ENCODE assay signal across 8 cellular contexts in genomic region chr16:22206013-22206846, GRCh38. TPM values are rescaled to one million over a fixed set of nuclear protein-coding genes. Genes with fewer than 3 reads are reported as not detected.
DNase-seq lines count a peak whose midpoint lies in the region; ATAC-seq and TF ChIP-seq lines count a peak whose summit lies in the region.

Gene EEF2K, plus strand, starts transcription at chr16:22206278. Its CDS starts 19,452 bp downstream, at chr16:22225730.

- no peaks in the 10 kb centered on the region for H3K36me3 ChIP-seq in rectal smooth muscle tissue (ENCODE audit: control insufficient read depth, insufficient read depth, low read length)

- H3K4me1 ChIP-seq in right cardiac atrium (ENCODE audit: control insufficient read depth, insufficient read depth, low read length) (peaks cover 8% of the 10 kb centered on the region), rectal smooth muscle tissue (ENCODE audit: control insufficient read depth, insufficient read depth, low read length) (peaks cover 13% of the 10 kb centered on the region)

- peak within 1 kb of the TSS; percentile 55 for H3K4me3 ChIP-seq in right cardiac atrium (ENCODE audit: low read length)
- peak within 1 kb of the TSS; percentile 89 for H3K4me3 ChIP-seq in rectal smooth muscle tissue (ENCODE audit: low read length)

- H3K9me3 ChIP-seq in right cardiac atrium (ENCODE audit: control insufficient read depth, low read length), result no peaks in the 10 kb centered on the region

- peak; percentile 96 for DNase-seq in GM13977 (ENCODE audit: low spot score)
- peak; percentile 98 for DNase-seq in NCI-H146 (lab: John Stamatoyannopoulos, UW)
- peak; percentile 60 to 91 (median 72) for DNase-seq in T-helper 2 cell
- peak; percentile 27 to 91 (median 78) for DNase-seq in anterior cingulate cortex (lab: John Stamatoyannopoulos, UW)
- peak; percentile 93 to 98 (median 97) for DNase-seq in right cardiac atrium
- DNase-seq in NCI-H1048 (lab: John Stamatoyannopoulos, UW), result no peak

- H3K27me3 ChIP-seq in right cardiac atrium (ENCODE audit: control insufficient read depth, insufficient read depth) (no peaks in the 10 kb centered on the region), rectal smooth muscle tissue (ENCODE audit: control insufficient read depth, insufficient read depth, low read length) (no peaks in the 10 kb centered on the region)

- H3K9ac ChIP-seq in rectal smooth muscle tissue (ENCODE audit: low read length), result peak within 1 kb of the TSS; percentile 71

- in situ Hi-C loops in GM13977 (cut with MboI; ENCODE audit: low pct_unique_long_range_greater_than_20kb, low sequenced_read_pairs, unreplicated experiment), result no loop called here

- WGBS in right cardiac atrium, result under 1% methylated on average over 73 of the region's 74 CpGs

- TF ChIP-seq CTCF in GM13977 (IDR thresholded peaks at IDR 0.05; ENCODE audit: extremely low read depth, insufficient read depth, missing control alignments), result peak; percentile 85

- H3K27ac ChIP-seq in right cardiac atrium (ENCODE audit: low read length) (peak within 1 kb of the TSS; percentile 61), rectal smooth muscle tissue (ENCODE audit: low read depth, low read length) (peak within 1 kb of the TSS; percentile 92)

- intact Hi-C loops in right cardiac atrium (cut with DNase I), result loop anchor here in 1 of 4 donors (5.0 kb wide), 1 partner anchor 91 kb away; the partner anchor contains the start of gene POLR3E

- ATAC-seq in HG02852 (IDR thresholded peaks at IDR 0.05; ENCODE audit: unreplicated experiment), result peak; percentile 73
- ATAC-seq in right cardiac atrium, result peak; percentile 95

RNA-seq across cellular contexts. Expression of gene EEF2K, which starts in this region (rescaled TPM):
- total RNA-seq in right cardiac atrium, result 10 to 100 TPM; 28.1 to 38.3 (median 31.4) TPM
- 15.0 TPM for polyA plus RNA-seq in right cardiac atrium
